In the genomic region with DNA sequence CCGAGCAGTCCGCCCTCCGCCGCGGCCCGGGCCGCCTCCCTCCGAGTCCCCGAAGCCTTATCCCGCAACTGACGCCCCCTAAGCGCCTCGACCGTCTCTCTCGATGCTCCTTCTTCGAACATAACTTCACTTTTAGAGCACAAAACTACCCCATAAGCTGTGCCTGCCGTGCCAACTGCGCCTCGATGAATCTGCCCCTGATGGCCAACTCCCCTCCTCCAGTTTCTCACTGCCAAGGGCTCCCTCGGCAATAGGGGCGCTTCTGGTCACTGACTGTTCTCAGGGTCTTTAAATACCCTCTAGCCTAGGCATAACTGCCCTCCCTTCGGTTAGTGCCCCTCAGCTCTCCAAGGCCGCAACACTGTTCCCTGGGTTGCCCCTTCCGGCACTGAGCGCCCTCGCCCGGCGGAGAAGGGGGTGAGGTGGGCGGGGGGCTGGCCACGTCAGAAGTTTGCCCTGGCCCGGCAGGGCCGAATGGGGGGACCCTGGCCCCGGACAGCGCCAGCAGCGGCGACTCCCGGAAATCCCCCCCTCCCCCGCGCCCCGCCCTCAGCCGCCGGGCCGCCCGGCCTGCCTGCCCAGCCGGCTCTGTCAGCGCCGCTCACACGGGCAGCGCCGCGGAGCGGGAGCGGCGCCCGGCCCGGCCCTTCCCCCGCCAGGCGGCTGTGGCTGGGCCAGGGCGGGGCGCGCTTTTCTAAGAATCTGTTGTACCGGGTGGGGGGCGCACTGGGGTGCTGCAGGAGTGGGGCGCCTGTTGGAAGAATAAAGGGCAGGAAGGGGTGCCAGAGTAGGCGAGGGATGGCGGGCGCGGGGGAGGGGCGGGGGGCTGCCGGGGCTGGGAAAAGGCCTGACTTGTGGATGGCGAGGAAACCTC, we compare ENCODE assay signal across 8 cellular contexts.
DNase-seq lines count a peak whose midpoint lies in the region; ATAC-seq and TF ChIP-seq lines count a peak whose summit lies in the region.

No MANE protein-coding gene starts in this region.

- DNase-seq in AG08396 (ENCODE audit: low spot score) = peak; percentile 87
- peak; percentile 85 for DNase-seq in GM13977 (ENCODE audit: low spot score)
- DNase-seq in RPMI8226 = peak; percentile 70
- no peak for DNase-seq in astrocyte of the cerebellum (ENCODE audit: low read depth)
- DNase-seq in hypothalamus (lab: John Stamatoyannopoulos, UW) = peak in 44 of 51 donors; percentile 28 to 85 (median 62)

- no peaks in the 10 kb centered on the region for H3K36me3 ChIP-seq in rectal smooth muscle tissue (ENCODE audit: control insufficient read depth, insufficient read depth, low read length)

- TF ChIP-seq CTCF in GM13977 (IDR thresholded peaks at IDR 0.05; ENCODE audit: extremely low read depth, insufficient read depth, missing control alignments) (peak; percentile 40), astrocyte of the cerebellum (IDR thresholded peaks at IDR 0.05; ENCODE audit: low read depth, low read length, missing control alignments) (no peak)

- peaks cover 36% of the 10 kb centered on the region for H3K4me1 ChIP-seq in rectal smooth muscle tissue (ENCODE audit: control insufficient read depth, insufficient read depth, low read length)

- peak overlapping the region; percentile 96 for H3K9ac ChIP-seq in rectal smooth muscle tissue (ENCODE audit: low read length)

- no peaks in the 10 kb centered on the region for H3K27me3 ChIP-seq in rectal smooth muscle tissue (ENCODE audit: control insufficient read depth, insufficient read depth, low read length)

- ATAC-seq in HG03095 (IDR thresholded peaks at IDR 0.05; ENCODE audit: unreplicated experiment) (peak; percentile 25), HG02763 (IDR thresholded peaks at IDR 0.05; ENCODE audit: unreplicated experiment) (no peak)

- in situ Hi-C loops in GM13977 (cut with MboI; ENCODE audit: low pct_unique_long_range_greater_than_20kb, low sequenced_read_pairs, unreplicated experiment) = no loop called here
- in situ Hi-C loops in astrocyte of the cerebellum (cut with HindIII; ENCODE audit: low sequenced_read_pairs) = no loop called here

- H3K27ac ChIP-seq in rectal smooth muscle tissue (ENCODE audit: low read depth, low read length) = peak overlapping the region; percentile 99

- peak overlapping the region; percentile 42 for H3K4me3 ChIP-seq in astrocyte of the cerebellum (ENCODE audit: low read depth, low read length)
- H3K4me3 ChIP-seq in rectal smooth muscle tissue (ENCODE audit: low read length) = peak overlapping the region; percentile 90
